ENCODE assay signal across 34 cellular contexts in genomic region chr9:3941758-3942157, GRCh38.
"Had no signal": no experiment of that assay in that cellular context is flagged by ENCODE, and none has a peak within 500 bp of the region (broad histone marks: within the 10 kb centered on the region; RNA-seq: fewer than 3 reads in every experiment).

No MANE protein-coding gene starts in this region.

- FAIRE-seq: bronchial epithelial cell, TTC549 had no signal

- ATAC-seq: activated CD8-positive, alpha-beta T cell treated with anti-CD3 and anti-CD28 coated beads for 36 hours; activated naive CD4-positive, alpha-beta T cell treated with anti-CD3 and anti-CD28 coated beads, Interleukin-2, amount 50 U/mL, for 72 hours; activated T-cell treated with anti-CD3 and anti-CD28 coated beads, Interleukin-2, amount 50 U/mL, for 4 hours; activated T-cell treated with anti-CD3 and anti-CD28 coated beads, Interleukin-2, amount 50 U/mL, for 72 hours; activated T-helper 17 cell treated with anti-CD3 and anti-CD28 coated beads, Interleukin-2, amount 50 U/mL, for 72 hours had no signal

- H3K36me3 ChIP-seq: adrenal gland, ascending aorta, cardiac muscle cell had no signal

- DNase-seq: activated B cell treated with CpG ODN at 0.5 μM for 24 hours; activated CD4-positive, alpha-beta memory T cell treated with anti-CD3 and anti-CD28 coated beads for 36 hours; activated CD4-positive, alpha-beta T cell treated with anti-CD3 and anti-CD28 coated beads for 4 hours; activated CD4-positive, alpha-beta T cell treated with anti-CD3 and anti-CD28 coated beads, Interleukin-2, amount 10 ng/mL, durations not matched to agents 24 days and 14 days; activated CD4-positive, alpha-beta T cell treated with anti-CD3 and anti-CD28 coated beads, Interleukin-2, amount 50 U/mL, for 1 hour; activated CD4-positive, alpha-beta T cell treated with anti-CD3 and anti-CD28 coated beads, Interleukin-2, amount 50 U/mL, for 4 hours; activated CD4-positive, CD25-positive, alpha-beta regulatory T cell treated with anti-CD3 and anti-CD28 coated beads, Interleukin-2, amount 50 U/mL, for 72 hours; activated CD8-positive, alpha-beta memory T cell treated with anti-CD3 and anti-CD28 coated beads, Interleukin-2, amount 50 U/mL, for 4 hours; activated CD8-positive, alpha-beta T cell treated with anti-CD3 and anti-CD28 coated beads for 36 hours; activated effector memory CD4-positive, alpha-beta T cell treated with anti-CD3 and anti-CD28 coated beads, Interleukin-2, amount 50 U/mL, for 16 hours; activated gamma-delta T cell treated with Interleukin-2 at 50 U/mL for 16 hours; activated naive CD4-positive, alpha-beta T cell; activated naive CD4-positive, alpha-beta T cell treated with anti-CD3 and anti-CD28 coated beads for 36 hours; activated naive CD4-positive, alpha-beta T cell treated with anti-CD3 and anti-CD28 coated beads, Interleukin-2, amount 50 U/mL, for 16 hours; activated naive CD8-positive, alpha-beta T cell treated with anti-CD3 and anti-CD28 coated beads for 36 hours; activated T-cell treated with anti-CD3 and anti-CD28 coated beads for 4 hours; activated T-cell treated with anti-CD3 and anti-CD28 coated beads, Interleukin-2, amount 50 U/mL, for 1 hour; activated T-cell treated with anti-CD3 and anti-CD28 coated beads, Interleukin-2, amount 50 U/mL, for 4 hours; activated T-cell treated with anti-CD3 and anti-CD28 coated beads, Interleukin-2, amount 50 U/mL, for 72 hours; adrenal gland; amygdala; anterior cingulate cortex; caudate nucleus; cerebellar nuclear complex; T-helper 1 cell; T-helper 2 cell; T-helper 9 cell had no signal

- H3K27ac ChIP-seq: adrenal gland, ascending aorta, cardiac muscle cell, VCaP had no signal

- H3K4me1 ChIP-seq: adrenal gland, ascending aorta had no signal

- H3K27me3 ChIP-seq: adrenal gland, ascending aorta, cardiac muscle cell had no signal

- H3K4me3 ChIP-seq: adrenal gland, ascending aorta, cardiac muscle cell had no signal

- H3K9me3 ChIP-seq: adrenal gland, ascending aorta had no signal
